1 cellular context compared by ENCODE assay signal in genomic region chr19:2387367-2388288, GRCh38.
A peak's percentile ranks its signal among the peaks of the same experiment; 100 is the strongest.
TF ChIP-seq lines count a peak whose summit lies in the region.

No MANE protein-coding gene starts in this region.

TF ChIP-seq in K562, 482 proteins besides CTCF, POLR2A, EP300 and RAD21 (continued from another document and continues in another):
- no peak for TF ChIP-seq E2F1 (CRISPR knock-in tag; IDR thresholded peaks at IDR 0.05)
- TF ChIP-seq NR3C1 (CRISPR knock-in tag; IDR thresholded peaks at IDR 0.05): no peak
- no peak for TF ChIP-seq IRF2 (CRISPR knock-in tag; IDR thresholded peaks at IDR 0.05)
- peak; percentile 39 for TF ChIP-seq L3MBTL2 (IDR thresholded peaks at IDR 0.05)
- no peak for TF ChIP-seq ATF1 (CRISPR knock-in tag; IDR thresholded peaks at IDR 0.05)
- TF ChIP-seq ATF1 (tag; IDR thresholded peaks at IDR 0.05): no peak
- TF ChIP-seq SAFB (IDR thresholded peaks at IDR 0.05; ENCODE audit: borderline replicate concordance, low read depth, low read length): no peak
- peak; percentile 80 for TF ChIP-seq JUND (IDR thresholded peaks at IDR 0.05; ENCODE audit: borderline replicate concordance, low read depth, low read length)
- peak; percentile 62; the same call in 1 of the 3 replicates for TF ChIP-seq JUND (tag; IDR thresholded peaks at IDR 0.05; ENCODE audit: borderline replicate concordance, low read depth, low read length)
- TF ChIP-seq ARID1B (IDR thresholded peaks at IDR 0.05): peak; percentile 26; the same call in 1 of the 2 replicates
- no peak for TF ChIP-seq ZSCAN29 (IDR thresholded peaks at IDR 0.05)
- TF ChIP-seq MEIS2 (IDR thresholded peaks at IDR 0.05; ENCODE audit: partially characterized antibody): peak; percentile 3
- TF ChIP-seq ZBED1 (IDR thresholded peaks at IDR 0.05): no peak
- no peak for TF ChIP-seq IRF1 (CRISPR knock-in tag; IDR thresholded peaks at IDR 0.05; ENCODE audit: borderline replicate concordance)
- no peak for TF ChIP-seq ZNF24 (IDR thresholded peaks at IDR 0.05)
- no peak for TF ChIP-seq SAP30 (IDR thresholded peaks at IDR 0.05; ENCODE audit: borderline replicate concordance, insufficient read depth, low read depth, low read length, poor library complexity, severe bottlenecking)
- no peak for TF ChIP-seq U2AF2 (optimal IDR thresholded peaks at IDR 0.05; ENCODE audit: low read depth, low read length)
- no peak for TF ChIP-seq MAX (CRISPR knock-in tag; IDR thresholded peaks at IDR 0.05)
- no peak for TF ChIP-seq ZNF174 (CRISPR knock-in tag; IDR thresholded peaks at IDR 0.05)
- no peak for TF ChIP-seq CCNT2 (IDR thresholded peaks at IDR 0.05; ENCODE audit: borderline replicate concordance, extremely low read depth, insufficient read length, low read depth, low read length)
- no peak for TF ChIP-seq HMGXB4 (CRISPR knock-in tag; IDR thresholded peaks at IDR 0.05)
- TF ChIP-seq HDGF (IDR thresholded peaks at IDR 0.05): peak; percentile 54; the same call in 1 of the 2 replicates
- no peak for TF ChIP-seq PHB2 (IDR thresholded peaks at IDR 0.05; ENCODE audit: low read depth)
- no peak for TF ChIP-seq TBP (optimal IDR thresholded peaks at IDR 0.05; ENCODE audit: low read depth, low read length)
- TF ChIP-seq HSF4 (CRISPR knock-in tag; IDR thresholded peaks at IDR 0.05; ENCODE audit: borderline replicate concordance): no peak
- no peak for TF ChIP-seq SIN3A (IDR thresholded peaks at IDR 0.05; ENCODE audit: borderline replicate concordance in 2 of 2, control insufficient read depth in 1 of 2, low read depth in 2 of 2, low read length in 2 of 2)
- peak in 1 of 2 experiments; percentile 21; a peak in 1 of 4 replicates for TF ChIP-seq ARNT (IDR thresholded peaks at IDR 0.05)
- no peak for TF ChIP-seq ZFP1 (CRISPR knock-in tag; IDR thresholded peaks at IDR 0.05)
- TF ChIP-seq MNT (conservative IDR thresholded peaks at IDR 0.05): no peak
- no peak for TF ChIP-seq CAMTA2 (CRISPR knock-in tag; conservative IDR thresholded peaks at IDR 0.05)
- TF ChIP-seq FOXK2 (conservative IDR thresholded peaks at IDR 0.05 in 1 of 2, IDR thresholded peaks at IDR 0.05 in 1 of 2; ENCODE audit: low read depth in 2 of 2): peak in 1 of 2 experiments; percentile 35; a peak in 1 of 4 replicates
- TF ChIP-seq CBX8 (IDR thresholded peaks at IDR 0.05; ENCODE audit: borderline replicate concordance, extremely low read depth, low read depth, low read length, poor library complexity, severe bottlenecking): no peak
- TF ChIP-seq E2F3 (CRISPR knock-in tag; IDR thresholded peaks at IDR 0.05): no peak
- TF ChIP-seq RNF2 (IDR thresholded peaks at IDR 0.05): no peak
- TF ChIP-seq ATF3 (IDR thresholded peaks at IDR 0.05): peak; percentile 91
- no peak for TF ChIP-seq ATF3 (CRISPR knock-in tag; conservative IDR thresholded peaks at IDR 0.05)
- TF ChIP-seq LEF1 (IDR thresholded peaks at IDR 0.05): peak; percentile 84
- no peak for TF ChIP-seq POLR2AphosphoS5 (IDR thresholded peaks at IDR 0.05; ENCODE audit: control insufficient read depth, insufficient read depth, low read depth, low read length)
- no peak for TF ChIP-seq CSDE1 (IDR thresholded peaks at IDR 0.05)
- TF ChIP-seq RFX1 (IDR thresholded peaks at IDR 0.05): no peak
- TF ChIP-seq XRCC5 (IDR thresholded peaks at IDR 0.05; ENCODE audit: low read depth, low read length): no peak
- TF ChIP-seq RBBP5 (IDR thresholded peaks at IDR 0.05; ENCODE audit: borderline replicate concordance, insufficient read depth, low read length, poor library complexity, severe bottlenecking): no peak
- TF ChIP-seq MYBL2 (IDR thresholded peaks at IDR 0.05; ENCODE audit: low read depth): 0 out of 2 replicates have a peak, but pooled peaks have one; percentile 53
- TF ChIP-seq MYBL2 (CRISPR knock-in tag; IDR thresholded peaks at IDR 0.05; ENCODE audit: borderline replicate concordance): no peak
- no peak for TF ChIP-seq RAD51 (IDR thresholded peaks at IDR 0.05; ENCODE audit: borderline replicate concordance, low read depth)
- no peak for TF ChIP-seq SMAD3 (CRISPR knock-in tag; conservative IDR thresholded peaks at IDR 0.05)
- TF ChIP-seq RNF219 (CRISPR knock-in tag; IDR thresholded peaks at IDR 0.05): no peak
- TF ChIP-seq CBX5 (IDR thresholded peaks at IDR 0.05; ENCODE audit: borderline replicate concordance, low read depth): no peak
- TF ChIP-seq SOX6 (IDR thresholded peaks at IDR 0.05): no peak
- peak; percentile 89 for TF ChIP-seq PKNOX1 (IDR thresholded peaks at IDR 0.05)
- TF ChIP-seq POLR2AphosphoS2 (IDR thresholded peaks at IDR 0.05; ENCODE audit: low read length): no peak
- TF ChIP-seq ZMIZ1 (IDR thresholded peaks at IDR 0.05; ENCODE audit: low read depth in 2 of 2, low read length in 2 of 2): no peak
- 0 out of 2 replicates have a peak, but pooled peaks have one; percentile 13 for TF ChIP-seq LARP7 (IDR thresholded peaks at IDR 0.05)
- TF ChIP-seq KDM2B (CRISPR knock-in tag; IDR thresholded peaks at IDR 0.05): no peak
- TF ChIP-seq TOE1 (IDR thresholded peaks at IDR 0.05; ENCODE audit: borderline replicate concordance): 0 out of 2 replicates have a peak, but pooled peaks have one; percentile 48
- TF ChIP-seq TOE1 (CRISPR knock-in tag; IDR thresholded peaks at IDR 0.05; ENCODE audit: borderline replicate concordance, low read depth): no peak
- TF ChIP-seq GTF3C2 (IDR thresholded peaks at IDR 0.05; ENCODE audit: borderline replicate concordance, extremely low read depth, insufficient read length): no peak
- TF ChIP-seq GATAD2A (IDR thresholded peaks at IDR 0.05): no peak
